In genomic region chr15:90729266-90729665, GRCh38 we compare ENCODE assay signal across 13 cellular contexts.
"Had no signal": no experiment of that assay in that cellular context is flagged by ENCODE, and none has a peak within 500 bp of the region (broad histone marks: within the 10 kb centered on the region; RNA-seq: fewer than 3 reads in every experiment).

No MANE protein-coding gene starts in this region.

- H3K4me3 ChIP-seq: adrenal gland, gastroesophageal sphincter, ovary, transverse colon, vagina had no signal

- DNase-seq: activated CD4-positive, alpha-beta memory T cell treated with anti-CD3 and anti-CD28 coated beads for 36 hours; activated CD4-positive, alpha-beta T cell treated with anti-CD3 and anti-CD28 coated beads for 1 hour; activated CD8-positive, alpha-beta memory T cell treated with anti-CD3 and anti-CD28 coated beads, Interleukin-2, amount 10 ng/mL, durations not matched to agents 7 days and 5 days; activated naive CD4-positive, alpha-beta T cell treated with anti-CD3 and anti-CD28 coated beads, Interleukin-2, amount 50 U/mL, for 16 hours; activated T-cell treated with anti-CD3 and anti-CD28 coated beads, Interleukin-2, amount 50 U/mL, for 24 hours; adrenal gland; caudate nucleus; midbrain; ovary; stimulated activated naive CD8-positive, alpha-beta T cell treated with anti-CD3 and anti-CD28 coated beads, Interleukin-15, Interleukin-2, amounts not matched to agents 100 U/mL and 50 U/mL, for 24 hours; transverse colon had no signal
